In genomic region chr22:37525073-37525745, GRCh38 we compare ENCODE assay signal across 11 cellular contexts. TPM values are rescaled to one million over a fixed set of nuclear protein-coding genes. Genes with fewer than 3 reads are reported as not detected.
A peak's percentile ranks its signal among the peaks of the same experiment; 100 is the strongest.
DNase-seq lines count a peak whose midpoint lies in the region; ATAC-seq and TF ChIP-seq lines count a peak whose summit lies in the region.
"Had no signal": no experiment of that assay in that cellular context is flagged by ENCODE, and none has a peak within 500 bp of the region (broad histone marks: within the 10 kb centered on the region; RNA-seq: fewer than 3 reads in every experiment).

No MANE protein-coding gene starts in this region.

- no TSS peak for BruUV-seq in HCT116 (replicated peaks; lab: Mats Ljungman, UMichigan)

- H3K9me3 ChIP-seq in HCT116 (ENCODE audit: control insufficient read depth in 1 of 2, insufficient read depth in 1 of 2, low read depth in 1 of 2, low read length in 2 of 2) (no peaks in the 10 kb centered on the region), endodermal cell (ENCODE audit: control insufficient read depth, low read length) (no peaks in the 10 kb centered on the region)
- H3K9me3 ChIP-seq: psoas muscle had no signal

- CTCF ChIA-PET in AG04449 (lab: Yijun Ruan, JAX) (interaction anchor here (0.6 to 1.5 kb wide), 10 partner anchors 9 to 209 kb away, joined by 3 to 6 read pairs (median 3); no protein-coding TSS in a partner anchor), HCT116 (lab: Charles Lee) (interaction anchor here (0.8 to 2.7 kb wide), 4 partner anchors 13 to 266 kb away, joined by 3 to 10 read pairs (median 6); no protein-coding TSS in a partner anchor)

- H4K20me1 ChIP-seq in HCT116 (ENCODE audit: insufficient read depth), result no peaks in the 10 kb centered on the region

- no peaks in the 10 kb centered on the region for H3K9me2 ChIP-seq in HCT116 (ENCODE audit: insufficient read depth)

- POLR2A ChIA-PET in AG04449 (lab: Yijun Ruan, JAX), result interaction anchor here (0.6 kb wide), 1 partner anchor 150 kb away, joined by 3 read pairs; the partner anchor contains the start of gene LGALS1
- POLR2A ChIA-PET in HCT116 (lab: Charles Lee), result interaction anchor here (0.9 to 1.1 kb wide), 2 partner anchors 9 to 37 kb away, joined by 3 to 4 read pairs; no protein-coding TSS in a partner anchor

- H3K27me3 Mint-ChIP-seq in activated T-helper 17 cell treated with anti-CD3 and anti-CD28 coated beads, Interleukin-2, amount 50 U/mL, for 72 hours, result peaks cover 29% of the 10 kb centered on the region
- H3K27me3 Mint-ChIP-seq in endodermal cell (ENCODE audit: insufficient read depth), result peaks cover 17% of the 10 kb centered on the region

- peak overlapping the region; percentile 82 for H3K27ac ChIP-seq in HCT116 (ENCODE audit: low read depth, low read length)
- H3K27ac ChIP-seq in endodermal cell (ENCODE audit: low read depth, low read length), result no peak overlapping the region
- H3K27ac ChIP-seq: psoas muscle had no signal

- TF ChIP-seq RAD21 in HCT116 (IDR thresholded peaks at IDR 0.05; ENCODE audit: low read depth), result no peak

- no peak for TF ChIP-seq POLR2A in HCT116 (IDR thresholded peaks at IDR 0.05; ENCODE audit: borderline replicate concordance, extremely low read depth, insufficient read depth, insufficient read length)

- peak overlapping the region; percentile 95 for H3K4me2 ChIP-seq in HCT116 (ENCODE audit: low read length)

- intact Hi-C loops in HCT116 (cut with micrococcal nuclease), result no loop called here

- ATAC-seq in HCT116, result peak; percentile 94
- ATAC-seq in activated T-helper 17 cell treated with anti-CD3 and anti-CD28 coated beads, Interleukin-2, amount 50 U/mL, for 72 hours (replicated peaks), result peak; percentile 70
- no peak for ATAC-seq in GM19324 (IDR thresholded peaks at IDR 0.05; ENCODE audit: low FRiP score, unreplicated experiment)
- ATAC-seq in GM18502 (IDR thresholded peaks at IDR 0.05; ENCODE audit: poor library complexity, unreplicated experiment), result no peak

- peak overlapping the region; percentile 48 for H2AFZ ChIP-seq in HCT116 (ENCODE audit: low read depth, low read length, poor library complexity, severe bottlenecking)

- WGBS in endodermal cell (ENCODE audit: insufficient coverage in 1 of 2, insufficient read length in 1 of 2), 2 experiments, result 74 to 79% methylated on average over 6 to 10 of the region's 10 CpGs

- H3K27me3 ChIP-seq in HCT116 (ENCODE audit: insufficient read depth, low read length), result no peaks in the 10 kb centered on the region
- H3K27me3 ChIP-seq in endodermal cell (ENCODE audit: control insufficient read depth, insufficient read depth, low read length, poor library complexity, severe bottlenecking), result peaks cover 14% of the 10 kb centered on the region

- H3K4me1 ChIP-seq in HCT116 (ENCODE audit: control insufficient read depth in 1 of 2, insufficient read depth in 2 of 2, low read length in 2 of 2) (peaks cover 19 to 67% of the 10 kb centered on the region in 2 experiments), endodermal cell (ENCODE audit: control insufficient read depth, insufficient read depth, low read length) (no peaks in the 10 kb centered on the region)
- H3K4me1 ChIP-seq: psoas muscle had no signal

- H3K9ac ChIP-seq in HCT116 (ENCODE audit: low read length), result peak overlapping the region; percentile 68
- H3K9ac ChIP-seq in endodermal cell (ENCODE audit: extremely low read depth, low read length, poor library complexity, severe bottlenecking), result no peak overlapping the region

- no peak overlapping the region for H3K27ac Mint-ChIP-seq in activated T-helper 17 cell treated with anti-CD3 and anti-CD28 coated beads, Interleukin-2, amount 50 U/mL, for 72 hours
- H3K27ac Mint-ChIP-seq in endodermal cell, result no peak overlapping the region

- RAD21 ChIA-PET in HCT116 (lab: Charles Lee; ENCODE audit: low non-redundant PET in 1 of 2, low total read pairs in 2 of 2, uncharacterized antibody in 2 of 2, unreplicated experiment in 2 of 2), result interaction anchor here in 1 of 2 experiments (0.9 kb wide), 1 partner anchor 12 kb away, joined by 3 read pairs; no protein-coding TSS in a partner anchor

- H3K4me3 ChIP-seq in AG04449 (ENCODE audit: low read depth, low read length) (no peak overlapping the region; the same call in 1 of the 2 replicates), HCT116 (replicated peaks in 1 of 2; ENCODE audit: low read depth in 1 of 2, low read length in 2 of 2) (peak overlapping the region; percentile 6 to 51; a peak in 2 of 4 replicates), endodermal cell (ENCODE audit: low read length) (no peak overlapping the region)
- H3K4me3 ChIP-seq: psoas muscle had no signal

- H3K4me1 Mint-ChIP-seq in activated T-helper 17 cell treated with anti-CD3 and anti-CD28 coated beads, Interleukin-2, amount 50 U/mL, for 72 hours, result no peaks in the 10 kb centered on the region
- no peaks in the 10 kb centered on the region for H3K4me1 Mint-ChIP-seq in endodermal cell

- H3K79me2 ChIP-seq in HCT116 (ENCODE audit: insufficient read depth, low read length), result no peaks in the 10 kb centered on the region

- H3K9me3 Mint-ChIP-seq in activated T-helper 17 cell treated with anti-CD3 and anti-CD28 coated beads, Interleukin-2, amount 50 U/mL, for 72 hours, result no peaks in the 10 kb centered on the region
- H3K9me3 Mint-ChIP-seq in endodermal cell, result no peaks in the 10 kb centered on the region

- no peak for TF ChIP-seq CTCF in AG04449 (IDR thresholded peaks at IDR 0.05; ENCODE audit: insufficient read depth, low read length, missing control alignments)
- no peak for TF ChIP-seq CTCF in HCT116 (IDR thresholded peaks at IDR 0.05 in 2 of 3, conservative IDR thresholded peaks at IDR 0.05 in 1 of 3; ENCODE audit: borderline replicate concordance in 1 of 3, insufficient read depth in 1 of 3, low read depth in 2 of 3, low read length in 2 of 3)
- TF ChIP-seq CTCF in endodermal cell (conservative IDR thresholded peaks at IDR 0.05), result no peak

- DNase-seq in AG04449 (ENCODE audit: low read depth, low spot score), result peak; percentile 37
- DNase-seq in HCT116 (ENCODE audit: low read depth, low spot score), result peak; percentile 60
- peak; percentile 81 for DNase-seq in kidney glomerular epithelial cell (lab: John Stamatoyannopoulos, UW)
- DNase-seq in NCI-H2196 treated with DMSO at 0.1 percent for 48 hours (lab: John Stamatoyannopoulos, UW; ENCODE audit: unreplicated experiment), result no peak
- no peak for DNase-seq in endodermal cell
- DNase-seq: NCI-H187, psoas muscle had no signal

- H3K4me3 Mint-ChIP-seq in activated T-helper 17 cell treated with anti-CD3 and anti-CD28 coated beads, Interleukin-2, amount 50 U/mL, for 72 hours, result no peak overlapping the region
- no peak overlapping the region for H3K4me3 Mint-ChIP-seq in endodermal cell

- H3K36me3 ChIP-seq in HCT116 (ENCODE audit: control insufficient read depth in 1 of 2, insufficient read depth in 2 of 2, low read length in 2 of 2) (no peaks in the 10 kb centered on the region), endodermal cell (ENCODE audit: control insufficient read depth, insufficient read depth, low read length) (no peaks in the 10 kb centered on the region)

- no peaks in the 10 kb centered on the region for H3K36me3 Mint-ChIP-seq in activated T-helper 17 cell treated with anti-CD3 and anti-CD28 coated beads, Interleukin-2, amount 50 U/mL, for 72 hours (ENCODE audit: low read depth)
- no peaks in the 10 kb centered on the region for H3K36me3 Mint-ChIP-seq in endodermal cell (ENCODE audit: low read depth)

TF ChIP-seq in HCT116, 20 proteins besides CTCF, POLR2A, EP300 and RAD21 (continues in another document):
- TF ChIP-seq EZH2phosphoT487 (IDR thresholded peaks at IDR 0.05; ENCODE audit: borderline replicate concordance) (no peak), ZNF274 (IDR thresholded peaks at IDR 0.05; ENCODE audit: low read depth, low read length) (no peak), YY1 (IDR thresholded peaks at IDR 0.05; ENCODE audit: extremely low read depth, insufficient replicate concordance, low read depth, low read length) (no peak), SIN3A (IDR thresholded peaks at IDR 0.05; ENCODE audit: low read depth) (no peak), CBX3 (IDR thresholded peaks at IDR 0.05; ENCODE audit: low read depth) (peak; percentile 17; the same call in 1 of the 2 replicates), ATF3 (IDR thresholded peaks at IDR 0.05) (no peak), TCF7L2 (IDR thresholded peaks at IDR 0.05; ENCODE audit: borderline replicate concordance, extremely low read depth, insufficient read depth, insufficient read length) (peak; percentile 23), SP1 (IDR thresholded peaks at IDR 0.05; ENCODE audit: low read depth) (peak; percentile 88), EGR1 (IDR thresholded peaks at IDR 0.05; ENCODE audit: low read depth) (peak; percentile 100), CEBPB (IDR thresholded peaks at IDR 0.05; ENCODE audit: low read depth) (no peak), FOSL1 (IDR thresholded peaks at IDR 0.05; ENCODE audit: low read depth) (peak; percentile 95), JUND (IDR thresholded peaks at IDR 0.05) (peak; percentile 96)

RNA-seq across cellular contexts. Expression of gene CARD10, which starts 6.0 kb away (rescaled TPM):
- 32.0 TPM for total RNA-seq in HCT116 (2021; ENCODE audit: unreplicated experiment)
- 22.8 and 27.4 TPM in 2 replicates for polyA plus RNA-seq in HCT116 (2012)
- total RNA-seq in activated T-helper 17 cell treated with anti-CD3 and anti-CD28 coated beads, Interleukin-2, amount 50 U/mL, for 72 hours, result under 1 TPM in 1 of 2 donors, not detected in 1; 0.09 TPM
- total RNA-seq in endodermal cell, result 10 to 100 TPM; 20.3 to 24.4 TPM
- polyA plus RNA-seq in endodermal cell (2013, experiment 1 of 2), result 4.8 TPM
- polyA plus RNA-seq in endodermal cell (2013, experiment 2 of 2), result 6.1 TPM

RNA-seq across cellular contexts. Expression of gene CDC42EP1, which starts 35.1 kb away (rescaled TPM):
- 160 TPM for total RNA-seq in HCT116 (2021; ENCODE audit: unreplicated experiment)
- 184 and 199 TPM in 2 replicates for polyA plus RNA-seq in HCT116 (2012)
- total RNA-seq in activated T-helper 17 cell treated with anti-CD3 and anti-CD28 coated beads, Interleukin-2, amount 50 U/mL, for 72 hours, result 1 to 10 TPM; 1.0 to 2.3 TPM
- total RNA-seq in endodermal cell, result 10 to 100 TPM; 45.0 to 45.1 TPM
- polyA plus RNA-seq in endodermal cell (2013, experiment 1 of 2), result 22.1 TPM
- polyA plus RNA-seq in endodermal cell (2013, experiment 2 of 2), result 22.6 TPM

RNA-seq across cellular contexts. Expression of gene MFNG, which starts 39.0 kb away (rescaled TPM):
- total RNA-seq in HCT116 (2021; ENCODE audit: unreplicated experiment) (4.5 TPM), endodermal cell (1 to 10 TPM; 1.9 to 6.6 TPM)
- 3.3 and 3.4 TPM in 2 replicates for polyA plus RNA-seq in HCT116 (2012)
- 100 to 1,000 TPM; 170 to 245 TPM for total RNA-seq in activated T-helper 17 cell treated with anti-CD3 and anti-CD28 coated beads, Interleukin-2, amount 50 U/mL, for 72 hours
- 25.3 TPM for polyA plus RNA-seq in endodermal cell (2013, experiment 1 of 2)
- polyA plus RNA-seq in endodermal cell (2013, experiment 2 of 2), result 22.9 TPM
- total RNA-seq: epithelial cell of proximal tubule had no signal

RNA-seq across cellular contexts. Expression of gene LGALS2, which starts 54.7 kb away (rescaled TPM):
- total RNA-seq in HCT116 (2021; ENCODE audit: unreplicated experiment) (not detected), endodermal cell (under 1 TPM in 1 of 2 donors, not detected in 1; 0.86 TPM)
- polyA plus RNA-seq in HCT116 (2012), result 0.61 TPM in 1 of 2 replicates, not detected in the other
- total RNA-seq in activated T-helper 17 cell treated with anti-CD3 and anti-CD28 coated beads, Interleukin-2, amount 50 U/mL, for 72 hours, result not detected
- not detected for polyA plus RNA-seq in endodermal cell (2013, experiment 1 of 2)
- polyA plus RNA-seq in endodermal cell (2013, experiment 2 of 2), result not detected
- total RNA-seq: epithelial cell of proximal tubule, psoas muscle had no signal

Comparison
In these comparisons a context has a peak if more than half of its experiments do, and no peak if none do; other contexts are left out.
1. DNase-seq: peak in AG04449 (single experiment), HCT116 (single experiment) and kidney glomerular epithelial cell (single experiment); none in NCI-H2196 treated with DMSO at 0.1 percent for 48 hours (single experiment) and endodermal cell (single experiment).
2. H3K4me3 ChIP-seq: peak in HCT116 (2 of 2); none in AG04449 (single experiment) and endodermal cell (single experiment).
3. ATAC-seq: peak in HCT116 (single experiment) and activated T-helper 17 cell treated with anti-CD3 and anti-CD28 coated beads, Interleukin-2, amount 50 U/mL, for 72 hours (single experiment); none in GM19324 (single experiment) and GM18502 (single experiment).
4. RNA of gene CARD10, which starts 6.0 kb away (total RNA-seq): 32.0 TPM in HCT116 (single experiment) and 20.3 to 24.4 TPM in endodermal cell; 0.09 TPM in activated T-helper 17 cell treated with anti-CD3 and anti-CD28 coated beads, Interleukin-2, amount 50 U/mL, for 72 hours; every median in the first group is over 10 times any median in the second.
5. RNA of gene CDC42EP1, which starts 35.1 kb away (total RNA-seq): 160 TPM in HCT116 (single experiment) and 45.0 to 45.1 TPM in endodermal cell; 1.0 to 2.3 TPM in activated T-helper 17 cell treated with anti-CD3 and anti-CD28 coated beads, Interleukin-2, amount 50 U/mL, for 72 hours; every median in the first group is over 10 times any median in the second.
6. RNA of gene MFNG, which starts 39.0 kb away (total RNA-seq): 170 to 245 TPM in activated T-helper 17 cell treated with anti-CD3 and anti-CD28 coated beads, Interleukin-2, amount 50 U/mL, for 72 hours; 1.9 to 6.6 TPM in endodermal cell and 4.5 TPM in HCT116 (single experiment); every median in the first group is over 10 times any median in the second.